ENCODE assay signal across 1 cellular context in genomic region chr17:77959926-77960521, GRCh38.
TF ChIP-seq lines count a peak whose summit lies in the region.

No MANE protein-coding gene starts in this region.

TF ChIP-seq in K562, 482 proteins besides CTCF, POLR2A, EP300 and RAD21 (continued from another document):
- TF ChIP-seq, protein P1, sequence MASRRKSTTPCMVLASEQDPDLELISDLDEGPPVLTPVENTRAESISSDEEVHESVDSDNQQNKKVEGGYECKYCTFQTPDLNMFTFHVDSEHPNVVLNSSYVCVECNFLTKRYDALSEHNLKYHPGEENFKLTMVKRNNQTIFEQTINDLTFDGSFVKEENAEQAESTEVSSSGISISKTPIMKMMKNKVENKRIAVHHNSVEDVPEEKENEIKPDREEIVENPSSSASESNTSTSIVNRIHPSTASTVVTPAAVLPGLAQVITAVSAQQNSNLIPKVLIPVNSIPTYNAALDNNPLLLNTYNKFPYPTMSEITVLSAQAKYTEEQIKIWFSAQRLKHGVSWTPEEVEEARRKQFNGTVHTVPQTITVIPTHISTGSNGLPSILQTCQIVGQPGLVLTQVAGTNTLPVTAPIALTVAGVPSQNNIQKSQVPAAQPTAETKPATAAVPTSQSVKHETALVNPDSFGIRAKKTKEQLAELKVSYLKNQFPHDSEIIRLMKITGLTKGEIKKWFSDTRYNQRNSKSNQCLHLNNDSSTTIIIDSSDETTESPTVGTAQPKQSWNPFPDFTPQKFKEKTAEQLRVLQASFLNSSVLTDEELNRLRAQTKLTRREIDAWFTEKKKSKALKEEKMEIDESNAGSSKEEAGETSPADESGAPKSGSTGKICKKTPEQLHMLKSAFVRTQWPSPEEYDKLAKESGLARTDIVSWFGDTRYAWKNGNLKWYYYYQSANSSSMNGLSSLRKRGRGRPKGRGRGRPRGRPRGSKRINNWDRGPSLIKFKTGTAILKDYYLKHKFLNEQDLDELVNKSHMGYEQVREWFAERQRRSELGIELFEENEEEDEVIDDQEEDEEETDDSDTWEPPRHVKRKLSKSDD (conservative IDR thresholded peaks at IDR 0.05; ENCODE audit: low read length), result no peak
- TF ChIP-seq MAFK (IDR thresholded peaks at IDR 0.05; ENCODE audit: low read length), result no peak
- no peak for TF ChIP-seq FOXK1 (CRISPR knock-in tag; IDR thresholded peaks at IDR 0.05; ENCODE audit: borderline replicate concordance)
- TF ChIP-seq FOXO4 (CRISPR knock-in tag; IDR thresholded peaks at IDR 0.05), result no peak
- no peak for TF ChIP-seq SETDB1 (IDR thresholded peaks at IDR 0.05; ENCODE audit: low read length)
- 0 out of 2 replicates have a peak, but pooled peaks have one; percentile 71 for TF ChIP-seq MBD1 (CRISPR knock-in tag; IDR thresholded peaks at IDR 0.05)
- peak; percentile 22; the same call in 1 of the 2 replicates for TF ChIP-seq SP1 (CRISPR knock-in tag; IDR thresholded peaks at IDR 0.05)
- TF ChIP-seq ARID1B (IDR thresholded peaks at IDR 0.05), result no peak
- no peak for TF ChIP-seq PCBP2 (IDR thresholded peaks at IDR 0.05; ENCODE audit: low read depth, low read length, poor library complexity, severe bottlenecking)
- TF ChIP-seq FUS (optimal IDR thresholded peaks at IDR 0.05; ENCODE audit: low read depth, low read length), result no peak
- TF ChIP-seq POLR2H (tag; IDR thresholded peaks at IDR 0.05; ENCODE audit: low read depth), result no peak
- TF ChIP-seq DMBX1 (CRISPR knock-in tag; IDR thresholded peaks at IDR 0.05; ENCODE audit: borderline replicate concordance), result no peak
- no peak for TF ChIP-seq ILF3 (IDR thresholded peaks at IDR 0.05; ENCODE audit: borderline replicate concordance)
- no peak for TF ChIP-seq SUPT5H (IDR thresholded peaks at IDR 0.05)
- TF ChIP-seq CBX8 (IDR thresholded peaks at IDR 0.05; ENCODE audit: borderline replicate concordance, extremely low read depth, low read depth, low read length, poor library complexity, severe bottlenecking), result peak; percentile 50
- TF ChIP-seq TEAD1 (CRISPR knock-in tag; IDR thresholded peaks at IDR 0.05), result no peak
- no peak for TF ChIP-seq ELF4 (CRISPR knock-in tag; IDR thresholded peaks at IDR 0.05)
- TF ChIP-seq CREB5 (CRISPR knock-in tag; IDR thresholded peaks at IDR 0.05), result no peak
- no peak for TF ChIP-seq ZNF318 (IDR thresholded peaks at IDR 0.05; ENCODE audit: borderline replicate concordance in 1 of 2, low read depth in 1 of 2)
- TF ChIP-seq CCAR2 (IDR thresholded peaks at IDR 0.05; ENCODE audit: low read depth, low read length), result no peak
- TF ChIP-seq, protein P2, sequence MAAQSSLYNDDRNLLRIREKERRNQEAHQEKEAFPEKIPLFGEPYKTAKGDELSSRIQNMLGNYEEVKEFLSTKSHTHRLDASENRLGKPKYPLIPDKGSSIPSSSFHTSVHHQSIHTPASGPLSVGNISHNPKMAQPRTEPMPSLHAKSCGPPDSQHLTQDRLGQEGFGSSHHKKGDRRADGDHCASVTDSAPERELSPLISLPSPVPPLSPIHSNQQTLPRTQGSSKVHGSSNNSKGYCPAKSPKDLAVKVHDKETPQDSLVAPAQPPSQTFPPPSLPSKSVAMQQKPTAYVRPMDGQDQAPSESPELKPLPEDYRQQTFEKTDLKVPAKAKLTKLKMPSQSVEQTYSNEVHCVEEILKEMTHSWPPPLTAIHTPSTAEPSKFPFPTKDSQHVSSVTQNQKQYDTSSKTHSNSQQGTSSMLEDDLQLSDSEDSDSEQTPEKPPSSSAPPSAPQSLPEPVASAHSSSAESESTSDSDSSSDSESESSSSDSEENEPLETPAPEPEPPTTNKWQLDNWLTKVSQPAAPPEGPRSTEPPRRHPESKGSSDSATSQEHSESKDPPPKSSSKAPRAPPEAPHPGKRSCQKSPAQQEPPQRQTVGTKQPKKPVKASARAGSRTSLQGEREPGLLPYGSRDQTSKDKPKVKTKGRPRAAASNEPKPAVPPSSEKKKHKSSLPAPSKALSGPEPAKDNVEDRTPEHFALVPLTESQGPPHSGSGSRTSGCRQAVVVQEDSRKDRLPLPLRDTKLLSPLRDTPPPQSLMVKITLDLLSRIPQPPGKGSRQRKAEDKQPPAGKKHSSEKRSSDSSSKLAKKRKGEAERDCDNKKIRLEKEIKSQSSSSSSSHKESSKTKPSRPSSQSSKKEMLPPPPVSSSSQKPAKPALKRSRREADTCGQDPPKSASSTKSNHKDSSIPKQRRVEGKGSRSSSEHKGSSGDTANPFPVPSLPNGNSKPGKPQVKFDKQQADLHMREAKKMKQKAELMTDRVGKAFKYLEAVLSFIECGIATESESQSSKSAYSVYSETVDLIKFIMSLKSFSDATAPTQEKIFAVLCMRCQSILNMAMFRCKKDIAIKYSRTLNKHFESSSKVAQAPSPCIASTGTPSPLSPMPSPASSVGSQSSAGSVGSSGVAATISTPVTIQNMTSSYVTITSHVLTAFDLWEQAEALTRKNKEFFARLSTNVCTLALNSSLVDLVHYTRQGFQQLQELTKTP (IDR thresholded peaks at IDR 0.05; ENCODE audit: low read depth in 1 of 2, partially characterized antibody in 2 of 2), result no peak
- no peak for TF ChIP-seq HEY1 (CRISPR knock-in tag; IDR thresholded peaks at IDR 0.05; ENCODE audit: borderline replicate concordance)
- no peak for TF ChIP-seq EGR1 (conservative IDR thresholded peaks at IDR 0.05)
- TF ChIP-seq SMARCA5 (IDR thresholded peaks at IDR 0.05), result no peak
- no peak for TF ChIP-seq CBX3 (IDR thresholded peaks at IDR 0.05; ENCODE audit: borderline replicate concordance in 1 of 2, low read length in 2 of 2)
- TF ChIP-seq ELF2 (CRISPR knock-in tag; IDR thresholded peaks at IDR 0.05), result no peak
- no peak for TF ChIP-seq RUNX1 (IDR thresholded peaks at IDR 0.05; ENCODE audit: low read depth)
- TF ChIP-seq MYNN (IDR thresholded peaks at IDR 0.05), result no peak
- no peak for TF ChIP-seq MYNN (CRISPR knock-in tag; IDR thresholded peaks at IDR 0.05)
